Comparison of ENCODE assay signal across 10 cellular contexts in genomic region chr3:151770941-151771340, GRCh38. TPM values are rescaled to one million over a fixed set of nuclear protein-coding genes. Genes with fewer than 3 reads are reported as not detected.
DNase-seq lines count a peak whose midpoint lies in the region; ATAC-seq and TF ChIP-seq lines count a peak whose summit lies in the region.
"Had no signal": no experiment of that assay in that cellular context is flagged by ENCODE, and none has a peak within 500 bp of the region (broad histone marks: within the 10 kb centered on the region; RNA-seq: fewer than 3 reads in every experiment).

No MANE protein-coding gene starts in this region.

- ATAC-seq in activated T-helper 17 cell treated with anti-CD3 and anti-CD28 coated beads, Interleukin-2, amount 50 U/mL, for 72 hours (replicated peaks): no peak
- ATAC-seq: natural killer cell had no signal

- H3K36me3 ChIP-seq in mammary epithelial cell (ENCODE audit: insufficient read depth, low read length) (no peaks in the 10 kb centered on the region), spleen (no peaks in the 10 kb centered on the region)

- no peaks in the 10 kb centered on the region for H3K4me1 Mint-ChIP-seq in activated naive CD4-positive, alpha-beta T cell treated with anti-CD3 and anti-CD28 coated beads, Interleukin-2, amount 10 ng/mL, durations not matched to agents 7 days and 5 days
- H3K4me1 Mint-ChIP-seq in activated T-helper 17 cell treated with anti-CD3 and anti-CD28 coated beads, Interleukin-2, amount 50 U/mL, for 72 hours: no peaks in the 10 kb centered on the region
- H3K4me1 Mint-ChIP-seq: natural killer cell had no signal

- TF ChIP-seq POLR2A in spleen (IDR thresholded peaks at IDR 0.05): no peak

- H3K4me3 ChIP-seq in mammary epithelial cell (replicated peaks in 1 of 3; ENCODE audit: insufficient read depth in 1 of 3, low read depth in 2 of 3, low read length in 3 of 3) (no peak overlapping the region), spleen (no peak overlapping the region)

- intact Hi-C loops in mammary epithelial cell (cut with micrococcal nuclease) (no loop called here), spleen (cut with DNase I; ENCODE audit: low total_unique reads) (no loop called here), head of caudate nucleus (cut with DNase I) (no loop called here)

- TF ChIP-seq CTCF in mammary epithelial cell (conservative IDR thresholded peaks at IDR 0.05 in 1 of 2, IDR thresholded peaks at IDR 0.05 in 1 of 2; ENCODE audit: extremely low read depth in 1 of 2, insufficient read depth in 1 of 2, low read depth in 1 of 2, low read length in 2 of 2): no peak
- no peak for TF ChIP-seq CTCF in spleen (IDR thresholded peaks at IDR 0.05 in 8 of 11, conservative IDR thresholded peaks at IDR 0.05 in 3 of 11)

- peak; percentile 17 for DNase-seq in KBM-7
- no peak for DNase-seq in mammary epithelial cell
- DNase-seq in left kidney (ENCODE audit: low read depth, low spot score): peak; percentile 18
- no peak for DNase-seq in spleen
- DNase-seq in stimulated activated CD4-positive, alpha-beta T cell treated with anti-CD3 and anti-CD28 coated beads, Interleukin-12 subunit alpha, Interleukin-12 subunit beta, amount 100 ng/mL, for 4 hours: no peak
- DNase-seq in activated naive CD4-positive, alpha-beta T cell treated with anti-CD3 and anti-CD28 coated beads, Interleukin-2, amount 10 ng/mL, durations not matched to agents 7 days and 5 days: no peak
- DNase-seq in head of caudate nucleus: no peak
- DNase-seq: endodermal cell, natural killer cell had no signal

- H3K27me3 ChIP-seq in mammary epithelial cell (ENCODE audit: insufficient read depth, low read length) (no peaks in the 10 kb centered on the region), spleen (replicated peaks in 1 of 7) (no peaks in the 10 kb centered on the region)

- no peaks in the 10 kb centered on the region for H3K36me3 Mint-ChIP-seq in activated naive CD4-positive, alpha-beta T cell treated with anti-CD3 and anti-CD28 coated beads, Interleukin-2, amount 10 ng/mL, durations not matched to agents 7 days and 5 days
- no peaks in the 10 kb centered on the region for H3K36me3 Mint-ChIP-seq in activated T-helper 17 cell treated with anti-CD3 and anti-CD28 coated beads, Interleukin-2, amount 50 U/mL, for 72 hours (ENCODE audit: low read depth)
- H3K36me3 Mint-ChIP-seq: natural killer cell had no signal

- dilution Hi-C loops in mammary epithelial cell (cut with HindIII; ENCODE audit: low sequenced_read_pairs): no loop called here

- WGBS in mammary epithelial cell (ENCODE audit: low coverage, missing lambda C conversion rate): 26% methylated on average over 4 of the region's 4 CpGs
- WGBS in spleen, 5 donors: 41 to 67% (median 59%) methylated on average over 4 of the region's 4 CpGs

- CTCF ChIA-PET in mammary epithelial cell (lab: Charles Lee; ENCODE audit: low non-redundant PET): no interaction called here
- CTCF ChIA-PET in activated naive CD4-positive, alpha-beta T cell treated with anti-CD3 and anti-CD28 coated beads, Interleukin-2, amount 10 ng/mL, durations not matched to agents 7 days and 5 days (lab: Charles Lee): interaction anchor here (1.5 kb wide), 1 partner anchor 9 kb away, joined by 4 read pairs; no protein-coding TSS in a partner anchor

- no peak overlapping the region for H3K4me2 ChIP-seq in mammary epithelial cell (ENCODE audit: insufficient read depth, low read depth, low read length)

- in situ Hi-C loops in KBM-7 (cut with MboI; ENCODE audit: low pct_unique_long_range_greater_than_20kb, low sequenced_read_pairs) (no loop called here), mammary epithelial cell (cut with MboI; ENCODE audit: low sequenced_read_pairs in 2 of 2) (no loop called here)

- H3K27me3 Mint-ChIP-seq in activated naive CD4-positive, alpha-beta T cell treated with anti-CD3 and anti-CD28 coated beads, Interleukin-2, amount 10 ng/mL, durations not matched to agents 7 days and 5 days: no peaks in the 10 kb centered on the region
- H3K27me3 Mint-ChIP-seq in activated T-helper 17 cell treated with anti-CD3 and anti-CD28 coated beads, Interleukin-2, amount 50 U/mL, for 72 hours: peaks cover 16% of the 10 kb centered on the region

- H3K27ac Mint-ChIP-seq in activated naive CD4-positive, alpha-beta T cell treated with anti-CD3 and anti-CD28 coated beads, Interleukin-2, amount 10 ng/mL, durations not matched to agents 7 days and 5 days: no peak overlapping the region
- no peak overlapping the region for H3K27ac Mint-ChIP-seq in activated T-helper 17 cell treated with anti-CD3 and anti-CD28 coated beads, Interleukin-2, amount 50 U/mL, for 72 hours
- H3K27ac Mint-ChIP-seq: natural killer cell had no signal

- no peaks in the 10 kb centered on the region for H4K20me1 ChIP-seq in mammary epithelial cell (ENCODE audit: insufficient read depth, low read length)

- H3K9me3 ChIP-seq in mammary epithelial cell (replicated peaks; ENCODE audit: insufficient read depth, low read length) (no peaks in the 10 kb centered on the region), spleen (no peaks in the 10 kb centered on the region)

- H3K27ac ChIP-seq in mammary epithelial cell (ENCODE audit: insufficient read depth, low read depth, low read length) (peak overlapping the region; percentile 74), spleen (peak overlapping the region in 5 of 8 donors; percentile 12 to 52 (median 34))

- peaks cover 14% of the 10 kb centered on the region for H3K4me1 ChIP-seq in mammary epithelial cell (ENCODE audit: insufficient read depth, low read length)
- peaks cover 0 to 28% (median 3%) of the 10 kb centered on the region in 6 donors for H3K4me1 ChIP-seq in spleen

- peak overlapping the region; percentile 82 for H2AFZ ChIP-seq in mammary epithelial cell (ENCODE audit: low read depth, low read length)

- no peaks in the 10 kb centered on the region for H3K79me2 ChIP-seq in mammary epithelial cell (ENCODE audit: insufficient read depth, low read length)

- no TSS peak for BruUV-seq in mammary epithelial cell (replicated peaks; lab: Mats Ljungman, UMichigan)

- no peak overlapping the region for H3K9ac ChIP-seq in mammary epithelial cell (ENCODE audit: insufficient read depth, low read length)

- H3K9me3 Mint-ChIP-seq in activated naive CD4-positive, alpha-beta T cell treated with anti-CD3 and anti-CD28 coated beads, Interleukin-2, amount 10 ng/mL, durations not matched to agents 7 days and 5 days: no peaks in the 10 kb centered on the region
- no peaks in the 10 kb centered on the region for H3K9me3 Mint-ChIP-seq in activated T-helper 17 cell treated with anti-CD3 and anti-CD28 coated beads, Interleukin-2, amount 50 U/mL, for 72 hours
- H3K9me3 Mint-ChIP-seq: endodermal cell, natural killer cell had no signal

- no peak overlapping the region for H3K4me3 Mint-ChIP-seq in activated naive CD4-positive, alpha-beta T cell treated with anti-CD3 and anti-CD28 coated beads, Interleukin-2, amount 10 ng/mL, durations not matched to agents 7 days and 5 days
- H3K4me3 Mint-ChIP-seq in activated T-helper 17 cell treated with anti-CD3 and anti-CD28 coated beads, Interleukin-2, amount 50 U/mL, for 72 hours: no peak overlapping the region
- H3K4me3 Mint-ChIP-seq: endodermal cell, natural killer cell had no signal

RNA-seq across cellular contexts. Expression of gene AADACL2, which starts 37.2 kb away (rescaled TPM):
- total RNA-seq in mammary epithelial cell: under 1 TPM in 1 of 2 donors, not detected in 1; under 0.01 TPM
- polyA plus RNA-seq in mammary epithelial cell: not detected
- polyA minus RNA-seq in mammary epithelial cell: not detected
- total RNA-seq in spleen: not detected
- polyA plus RNA-seq in spleen: not detected
- not detected for total RNA-seq in activated T-helper 17 cell treated with anti-CD3 and anti-CD28 coated beads, Interleukin-2, amount 50 U/mL, for 72 hours
- total RNA-seq: endodermal cell, natural killer cell had no signal

RNA-seq across cellular contexts. Expression of gene AADAC, which starts 43.0 kb away (rescaled TPM):
- total RNA-seq in mammary epithelial cell (not detected), spleen (under 1 TPM in 1 of 7 donors, not detected in 6; 0.22 TPM)
- polyA plus RNA-seq in mammary epithelial cell (not detected), spleen (not detected)
- not detected for polyA minus RNA-seq in mammary epithelial cell
- total RNA-seq in activated T-helper 17 cell treated with anti-CD3 and anti-CD28 coated beads, Interleukin-2, amount 50 U/mL, for 72 hours: not detected
- total RNA-seq: endodermal cell, natural killer cell had no signal

Comparison
In these comparisons a context has a peak if more than half of its experiments do, and no peak if none do; other contexts are left out.
1. DNase-seq: peak in KBM-7 (single experiment) and left kidney (single experiment); none in mammary epithelial cell (single experiment), spleen (single experiment), stimulated activated CD4-positive, alpha-beta T cell treated with anti-CD3 and anti-CD28 coated beads, Interleukin-12 subunit alpha, Interleukin-12 subunit beta, amount 100 ng/mL, for 4 hours (single experiment), activated naive CD4-positive, alpha-beta T cell treated with anti-CD3 and anti-CD28 coated beads, Interleukin-2, amount 10 ng/mL, durations not matched to agents 7 days and 5 days (single experiment) and head of caudate nucleus (0 of 42).